13 cellular contexts compared by ENCODE assay signal in genomic region chr22:46796566-46797195, GRCh38.
"Had no signal": no experiment of that assay in that cellular context is flagged by ENCODE, and none has a peak within 500 bp of the region (broad histone marks: within the 10 kb centered on the region; RNA-seq: fewer than 3 reads in every experiment).

No MANE protein-coding gene starts in this region.

- H3K27me3 Mint-ChIP-seq: activated CD4-positive, alpha-beta T cell treated with anti-CD3 and anti-CD28 coated beads, Interleukin-2, amount 10 ng/mL, durations not matched to agents 7 days and 5 days; activated naive CD8-positive, alpha-beta T cell had no signal

- H3K4me1 Mint-ChIP-seq: mesothelial cell of epicardium had no signal

- H3K9me3 Mint-ChIP-seq: activated CD4-positive, alpha-beta T cell treated with anti-CD3 and anti-CD28 coated beads, Interleukin-2, amount 10 ng/mL, durations not matched to agents 7 days and 5 days; mesothelial cell of epicardium; stimulated activated effector memory CD8-positive, alpha-beta T cell treated with anti-CD3 and anti-CD28 coated beads, Interleukin-12 subunit alpha, Interleukin-12 subunit beta, amount 100 ng/mL, for 72 hours had no signal

- H3K4me3 ChIP-seq: gastroesophageal sphincter, lower lobe of right lung, skin epidermis, tibial nerve had no signal

- H3K4me1 ChIP-seq: parathyroid adenoma had no signal

- H3K4me3 Mint-ChIP-seq: activated CD4-positive, alpha-beta T cell treated with anti-CD3 and anti-CD28 coated beads, Interleukin-2, amount 10 ng/mL, durations not matched to agents 7 days and 5 days; activated naive CD8-positive, alpha-beta T cell; mesothelial cell of epicardium; stimulated activated effector memory CD8-positive, alpha-beta T cell treated with anti-CD3 and anti-CD28 coated beads, Interleukin-12 subunit alpha, Interleukin-12 subunit beta, amount 100 ng/mL, for 72 hours had no signal

- H2AFZ ChIP-seq: parathyroid adenoma had no signal

- ATAC-seq: gastroesophageal sphincter; lower lobe of right lung; stimulated activated effector memory CD8-positive, alpha-beta T cell treated with anti-CD3 and anti-CD28 coated beads, Interleukin-12 subunit alpha, Interleukin-12 subunit beta, amount 100 ng/mL, for 72 hours had no signal

- DNase-seq: activated CD4-positive, alpha-beta T cell treated with anti-CD3 and anti-CD28 coated beads, Interleukin-2, amount 10 ng/mL, durations not matched to agents 7 days and 5 days; activated gamma-delta T cell; activated T-cell treated with anti-CD3 and anti-CD28 coated beads, Interleukin-2, amount 50 U/mL, for 48 hours; kidney glomerular epithelial cell; lower lobe of right lung; T-helper 9 cell had no signal

- H3K9me3 ChIP-seq: gastroesophageal sphincter, lower lobe of right lung, tibial nerve had no signal

- H3K27ac ChIP-seq: gastroesophageal sphincter, lower lobe of right lung, parathyroid adenoma, tibial nerve had no signal

- H3K9ac ChIP-seq: parathyroid adenoma had no signal

- H3K27ac Mint-ChIP-seq: mesothelial cell of epicardium had no signal

- H3K27me3 ChIP-seq: gastroesophageal sphincter, tibial nerve had no signal
